9 cellular contexts compared by ENCODE assay signal in genomic region chrX:119871245-119871598, GRCh38. TPM values are rescaled to one million over a fixed set of nuclear protein-coding genes. Genes with fewer than 3 reads are reported as not detected.
A peak's percentile ranks its signal among the peaks of the same experiment; 100 is the strongest.
DNase-seq lines count a peak whose midpoint lies in the region; ATAC-seq and TF ChIP-seq lines count a peak whose summit lies in the region.
"Had no signal": no experiment of that assay in that cellular context is flagged by ENCODE, and none has a peak within 500 bp of the region (broad histone marks: within the 10 kb centered on the region; RNA-seq: fewer than 3 reads in every experiment).

No MANE protein-coding gene starts in this region.

- peaks cover 3% of the 10 kb centered on the region for H3K4me1 Mint-ChIP-seq in glutamatergic neuron (ENCODE audit: low read depth, unreplicated experiment)

- intact Hi-C loops in Right ventricle myocardium inferior (cut with DNase I), result loop anchor here (1.0 to 5.0 kb wide), 2 partner anchors 18 to 299 kb away; partner anchors contain the start of gene UBE2A
- intact Hi-C loops in cardiac septum (cut with DNase I), result loop anchor here (1.0 to 5.0 kb wide), 2 partner anchors 18 to 79 kb away; partner anchors contain the start of gene RPL39

- peak overlapping the region; percentile 99 for H3K27ac Mint-ChIP-seq in glutamatergic neuron (ENCODE audit: unreplicated experiment)

- peak overlapping the region; percentile 70 for H3K4me3 ChIP-seq in WERI-Rb-1 (ENCODE audit: low read depth, low read length)
- peak overlapping the region; percentile 73 for H3K4me3 ChIP-seq in retinal pigment epithelial cell (ENCODE audit: low read length)

- no peaks in the 10 kb centered on the region for H3K9me3 ChIP-seq in WERI-Rb-1 (ENCODE audit: severe bottlenecking)

- peaks cover 5% of the 10 kb centered on the region for H3K27me3 Mint-ChIP-seq in glutamatergic neuron (ENCODE audit: unreplicated experiment)

- peak overlapping the region; percentile 99 for H3K4me3 Mint-ChIP-seq in glutamatergic neuron (ENCODE audit: unreplicated experiment)

- peak; percentile 24 for ATAC-seq in Right ventricle myocardium inferior
- ATAC-seq in HG03103 (IDR thresholded peaks at IDR 0.05; ENCODE audit: low read depth, unreplicated experiment), result peak; percentile 30

- TF ChIP-seq CTCF in WERI-Rb-1 (IDR thresholded peaks at IDR 0.05; ENCODE audit: low read depth, low read length) (no peak), glutamatergic neuron (IDR thresholded peaks at IDR 0.05; ENCODE audit: partially characterized antibody, unreplicated experiment) (no peak), retinal pigment epithelial cell (conservative IDR thresholded peaks at IDR 0.05; ENCODE audit: low read depth, low read length) (no peak)

- DNase-seq in Right ventricle myocardium inferior (ENCODE audit: missing footprints) (no peak), cardiac septum (ENCODE audit: low spot score) (no peak), WERI-Rb-1 (no peak), glutamatergic neuron (peak; percentile 22), retinal pigment epithelial cell (ENCODE audit: low read depth) (no peak), NCI-H2227 (lab: John Stamatoyannopoulos, UW; ENCODE audit: unreplicated experiment) (no peak), SW 1271 (lab: John Stamatoyannopoulos, UW) (no peak)

- H3K9me3 Mint-ChIP-seq in glutamatergic neuron (ENCODE audit: unreplicated experiment), result peaks cover 9% of the 10 kb centered on the region

- H3K27me3 ChIP-seq in WERI-Rb-1 (ENCODE audit: insufficient read depth, low read depth, severe bottlenecking), result peaks cover 2% of the 10 kb centered on the region

- peak overlapping the region; percentile 85 for H3K27ac ChIP-seq in WERI-Rb-1

- H3K36me3 Mint-ChIP-seq in glutamatergic neuron (ENCODE audit: unreplicated experiment), result no peaks in the 10 kb centered on the region

- 0 out of 2 replicates have a peak, but pooled peaks cover 3% of the 10 kb centered on the region for H3K36me3 ChIP-seq in WERI-Rb-1

RNA-seq across cellular contexts. Expression of gene RNF113A, which starts 0.3 kb away (rescaled TPM):
- total RNA-seq in Right ventricle myocardium inferior, result 8.1 TPM
- 7.6 TPM for total RNA-seq in cardiac septum
- 19.1 TPM for total RNA-seq in glutamatergic neuron (ENCODE audit: unreplicated experiment)

RNA-seq across cellular contexts. Expression of gene NDUFA1, which starts 0.4 kb away (rescaled TPM):
- total RNA-seq in Right ventricle myocardium inferior (683 TPM), cardiac septum (424 TPM), glutamatergic neuron (ENCODE audit: unreplicated experiment) (61.6 TPM)

RNA-seq across cellular contexts. Expression of gene UPF3B, which starts 18.5 kb away (rescaled TPM):
- total RNA-seq in Right ventricle myocardium inferior (3.4 TPM), cardiac septum (2.9 TPM), glutamatergic neuron (ENCODE audit: unreplicated experiment) (10.9 TPM)

RNA-seq across cellular contexts. Expression of gene AKAP14, which starts 24.5 kb away (rescaled TPM):
- not detected for total RNA-seq in Right ventricle myocardium inferior
- total RNA-seq in cardiac septum, result not detected
- not detected for total RNA-seq in glutamatergic neuron (ENCODE audit: unreplicated experiment)
- total RNA-seq: myocyte had no signal
